24 cellular contexts compared by ENCODE assay signal in genomic region chr6:148735996-148736395, GRCh38.
"Had no signal": no experiment of that assay in that cellular context is flagged by ENCODE, and none has a peak within 500 bp of the region (broad histone marks: within the 10 kb centered on the region; RNA-seq: fewer than 3 reads in every experiment).

No MANE protein-coding gene starts in this region.

- H3K4me3 ChIP-seq: ascending aorta, breast epithelium, gastroesophageal sphincter, heart right ventricle, right lobe of liver, transverse colon, vagina had no signal

- H3K27me3 ChIP-seq: ascending aorta, breast epithelium, gastroesophageal sphincter, heart right ventricle, neutrophil, right lobe of liver, transverse colon, vagina had no signal

- H3K4me1 ChIP-seq: breast epithelium, parathyroid adenoma, right lobe of liver, transverse colon, vagina had no signal

- H3K36me3 Mint-ChIP-seq: activated naive CD4-positive, alpha-beta T cell treated with anti-CD3 and anti-CD28 coated beads, Interleukin-2, amount 50 U/mL, for 24 hours; immature natural killer cell; natural killer cell had no signal

- H3K27ac ChIP-seq: ascending aorta, breast epithelium, gastroesophageal sphincter, heart right ventricle, neutrophil, parathyroid adenoma, right lobe of liver, transverse colon, vagina had no signal

- H3K4me3 Mint-ChIP-seq: activated naive CD4-positive, alpha-beta T cell treated with anti-CD3 and anti-CD28 coated beads, Interleukin-2, amount 50 U/mL, for 24 hours; activated T-cell treated with anti-CD3 and anti-CD28 coated beads, Interleukin-2, amount 50 U/mL, for 72 hours; immature natural killer cell; natural killer cell; stimulated activated naive CD8-positive, alpha-beta T cell treated with anti-CD3 and anti-CD28 coated beads, Interleukin-15, Interleukin-2, amounts not matched to agents 100 ng/mL and 50 ng/mL, for 24 hours had no signal

- DNase-seq: activated CD4-positive, alpha-beta T cell treated with anti-CD3 and anti-CD28 coated beads, Interleukin-2, amount 50 U/mL, for 4 hours; activated CD4-positive, CD25-positive, alpha-beta regulatory T cell treated with anti-CD3 and anti-CD28 coated beads, Interleukin-2, amount 50 U/mL, for 72 hours; activated gamma-delta T cell; activated T-cell treated with anti-CD3 and anti-CD28 coated beads, Interleukin-2, amount 50 U/mL, for 72 hours; cortex of kidney; heart right ventricle; immature natural killer cell; kidney glomerular epithelial cell; left ventricle myocardium superior; mesendoderm; natural killer cell; right lobe of liver; small intestine; stimulated activated CD4-positive, alpha-beta T cell treated with anti-CD3 and anti-CD28 coated beads, Interleukin-15, amount 100 ng/mL, for 24 hours; stimulated activated CD4-positive, alpha-beta T cell treated with anti-CD3 and anti-CD28 coated beads, Interleukin-2, amount 100 ng/mL, for 48 hours; transverse colon had no signal

- H3K36me3 ChIP-seq: ascending aorta, breast epithelium, gastroesophageal sphincter, heart right ventricle, neutrophil, right lobe of liver, transverse colon, vagina had no signal

- H3K4me1 Mint-ChIP-seq: activated naive CD4-positive, alpha-beta T cell treated with anti-CD3 and anti-CD28 coated beads, Interleukin-2, amount 50 U/mL, for 24 hours; natural killer cell had no signal

- H3K9me3 ChIP-seq: ascending aorta, breast epithelium, gastroesophageal sphincter, heart right ventricle, neutrophil, right lobe of liver, transverse colon, vagina had no signal

- H3K27ac Mint-ChIP-seq: activated naive CD4-positive, alpha-beta T cell treated with anti-CD3 and anti-CD28 coated beads, Interleukin-2, amount 50 U/mL, for 24 hours; activated T-cell treated with anti-CD3 and anti-CD28 coated beads, Interleukin-2, amount 50 U/mL, for 72 hours; immature natural killer cell; natural killer cell; stimulated activated naive CD8-positive, alpha-beta T cell treated with anti-CD3 and anti-CD28 coated beads, Interleukin-15, Interleukin-2, amounts not matched to agents 100 ng/mL and 50 ng/mL, for 24 hours had no signal

- H3K9me3 Mint-ChIP-seq: activated naive CD4-positive, alpha-beta T cell treated with anti-CD3 and anti-CD28 coated beads, Interleukin-2, amount 50 U/mL, for 24 hours; activated T-cell treated with anti-CD3 and anti-CD28 coated beads, Interleukin-2, amount 50 U/mL, for 72 hours; immature natural killer cell; natural killer cell; stimulated activated naive CD8-positive, alpha-beta T cell treated with anti-CD3 and anti-CD28 coated beads, Interleukin-15, Interleukin-2, amounts not matched to agents 100 ng/mL and 50 ng/mL, for 24 hours had no signal

- ATAC-seq: gastroesophageal sphincter, heart right ventricle, left ventricle myocardium superior had no signal
